ENCODE assay signal across 11 cellular contexts in the genomic region with DNA sequence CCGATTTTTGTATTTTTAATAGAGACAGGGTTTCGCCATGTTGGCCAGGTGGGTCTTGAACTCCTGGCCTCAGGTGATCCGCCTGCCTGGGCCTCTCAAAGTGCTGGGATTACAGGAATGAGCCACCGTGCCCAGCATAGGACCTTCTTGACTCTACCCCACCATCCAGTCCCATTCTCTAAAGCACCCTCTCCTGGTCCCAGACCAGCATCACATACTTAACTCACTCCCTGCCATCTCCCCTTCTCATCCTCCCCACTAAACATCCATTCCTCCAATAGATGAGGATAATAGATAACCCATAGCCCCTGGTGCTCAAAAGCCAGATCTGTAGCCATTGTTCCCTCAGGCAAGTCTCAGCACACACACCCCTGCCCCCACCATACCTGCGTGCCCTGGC. TPM values are rescaled to one million over a fixed set of nuclear protein-coding genes. Genes with fewer than 3 reads are reported as not detected.
DNase-seq lines count a peak whose midpoint lies in the region; ATAC-seq and TF ChIP-seq lines count a peak whose summit lies in the region.
"Had no signal": no experiment of that assay in that cellular context is flagged by ENCODE, and none has a peak within 500 bp of the region (broad histone marks: within the 10 kb centered on the region; RNA-seq: fewer than 3 reads in every experiment).

No MANE protein-coding gene starts in this region.

- H3K9me3 ChIP-seq in PC-9 (ENCODE audit: insufficient read depth, low read depth), result no peaks in the 10 kb centered on the region

- TF ChIP-seq CTCF in PC-9 (conservative IDR thresholded peaks at IDR 0.05), result no peak

- ATAC-seq in HG02884 (IDR thresholded peaks at IDR 0.05; ENCODE audit: unreplicated experiment) (no peak), HG02642 (IDR thresholded peaks at IDR 0.05; ENCODE audit: poor library complexity, unreplicated experiment) (no peak)

- intact Hi-C loops in PC-9 (cut with micrococcal nuclease; ENCODE audit: unreplicated experiment), result loop anchor here (10.0 kb wide), 1 partner anchor 252 kb away; no protein-coding TSS in a partner anchor

- no peak for DNase-seq in T-helper 2 cell treated with Interferon-gamma antibody and Interleukin-4, amounts not matched to agents 5 μg/mL and 100 μg/mL, for 36 hours (ENCODE audit: low spot score)
- DNase-seq in T-helper 2 cell, result no peak
- no peak for DNase-seq in PC-9
- DNase-seq in dermis blood vessel endothelial cell, result peak; percentile 25
- no peak for DNase-seq in skeletal muscle cell (ENCODE audit: low read depth)
- DNase-seq in GM03348 (ENCODE audit: low spot score), result no peak
- DNase-seq: activated CD4-positive, alpha-beta T cell treated with anti-CD3 and anti-CD28 coated beads for 48 hours; erythroblast; NCI-H2081 treated with DMSO at 0.1 percent for 48 hours had no signal

- peaks cover 11% of the 10 kb centered on the region for H3K79me2 ChIP-seq in PC-9 (ENCODE audit: low read depth)

- CTCF ChIA-PET in PC-9 (lab: Charles Lee), result no interaction called here

- no peak overlapping the region for H3K27ac ChIP-seq in PC-9

- no peaks in the 10 kb centered on the region for H4K20me1 ChIP-seq in PC-9 (ENCODE audit: insufficient read depth)

- H3K4me3 Mint-ChIP-seq in T-helper 2 cell treated with Interferon-gamma antibody and Interleukin-4, amounts not matched to agents 5 μg/mL and 100 μg/mL, for 36 hours, result peak overlapping the region; percentile 83

- no peak overlapping the region for H3K4me3 ChIP-seq in PC-9
- peak overlapping the region; percentile 81 for H3K4me3 ChIP-seq in skeletal muscle cell (ENCODE audit: low read depth, low read length)

- no TSS peak for BruUV-seq in PC-9 (replicated peaks; lab: Mats Ljungman, UMichigan)

- H3K4me2 ChIP-seq in PC-9, result peak overlapping the region; percentile 97; the same call in 1 of the 2 replicates

- no peaks in the 10 kb centered on the region for H3K9me2 ChIP-seq in PC-9 (ENCODE audit: insufficient read depth)

- peaks cover 27% of the 10 kb centered on the region for H3K4me1 Mint-ChIP-seq in T-helper 2 cell treated with Interferon-gamma antibody and Interleukin-4, amounts not matched to agents 5 μg/mL and 100 μg/mL, for 36 hours (ENCODE audit: low read depth)

- peak overlapping the region; percentile 33 for H3K27ac Mint-ChIP-seq in T-helper 2 cell treated with Interferon-gamma antibody and Interleukin-4, amounts not matched to agents 5 μg/mL and 100 μg/mL, for 36 hours

- peaks cover 13% of the 10 kb centered on the region for H3K4me1 ChIP-seq in PC-9 (replicated peaks; ENCODE audit: insufficient read depth)

- no peaks in the 10 kb centered on the region for H3K27me3 Mint-ChIP-seq in T-helper 2 cell treated with Interferon-gamma antibody and Interleukin-4, amounts not matched to agents 5 μg/mL and 100 μg/mL, for 36 hours (ENCODE audit: low read depth)

- H3K36me3 ChIP-seq in PC-9 (ENCODE audit: low read depth), result no peaks in the 10 kb centered on the region

- H3F3A ChIP-seq in PC-9 (ENCODE audit: insufficient read depth, low read depth), result peaks cover 31% of the 10 kb centered on the region

- POLR2A ChIA-PET in PC-9 (lab: Charles Lee; ENCODE audit: unreplicated experiment), result no interaction called here

- H3K36me3 Mint-ChIP-seq in T-helper 2 cell treated with Interferon-gamma antibody and Interleukin-4, amounts not matched to agents 5 μg/mL and 100 μg/mL, for 36 hours (ENCODE audit: low read depth), result peaks cover 14% of the 10 kb centered on the region

- no peak overlapping the region for H2AFZ ChIP-seq in PC-9

- no peaks in the 10 kb centered on the region for H3K27me3 ChIP-seq in PC-9 (ENCODE audit: insufficient read depth, low read depth)

- H3K9me3 Mint-ChIP-seq in T-helper 2 cell treated with Interferon-gamma antibody and Interleukin-4, amounts not matched to agents 5 μg/mL and 100 μg/mL, for 36 hours, result no peaks in the 10 kb centered on the region

RNA-seq across cellular contexts. Expression of gene ENTREP3, which starts 2.1 kb away (rescaled TPM):
- 56.9 and 60.8 TPM in 2 replicates for total RNA-seq in PC-9 (2021)
- 6.5 and 12.3 TPM in 2 replicates for total RNA-seq in dermis blood vessel endothelial cell

RNA-seq across cellular contexts. Expression of gene SCAMP3, which starts 9.0 kb away (rescaled TPM):
- total RNA-seq in PC-9 (2021), result 56.9 and 64.1 TPM in 2 replicates
- total RNA-seq in dermis blood vessel endothelial cell, result 38.3 and 46.3 TPM in 2 replicates

RNA-seq across cellular contexts. Expression of gene CLK2, which starts 20.1 kb away (rescaled TPM):
- total RNA-seq in PC-9 (2021) (39.1 and 43.9 TPM in 2 replicates), dermis blood vessel endothelial cell (24.5 and 35.9 TPM in 2 replicates)

RNA-seq across cellular contexts. Expression of gene HCN3, which starts 24.1 kb away (rescaled TPM):
- total RNA-seq in PC-9 (2021), result 6.6 and 7.5 TPM in 2 replicates
- 0.84 and 0.85 TPM in 2 replicates for total RNA-seq in dermis blood vessel endothelial cell

RNA-seq across cellular contexts. Expression of gene MTX1, which starts 44.7 kb away (rescaled TPM):
- total RNA-seq in PC-9 (2021) (56.1 and 68.9 TPM in 2 replicates), dermis blood vessel endothelial cell (49.3 and 50.2 TPM in 2 replicates)
